In the genomic region with DNA sequence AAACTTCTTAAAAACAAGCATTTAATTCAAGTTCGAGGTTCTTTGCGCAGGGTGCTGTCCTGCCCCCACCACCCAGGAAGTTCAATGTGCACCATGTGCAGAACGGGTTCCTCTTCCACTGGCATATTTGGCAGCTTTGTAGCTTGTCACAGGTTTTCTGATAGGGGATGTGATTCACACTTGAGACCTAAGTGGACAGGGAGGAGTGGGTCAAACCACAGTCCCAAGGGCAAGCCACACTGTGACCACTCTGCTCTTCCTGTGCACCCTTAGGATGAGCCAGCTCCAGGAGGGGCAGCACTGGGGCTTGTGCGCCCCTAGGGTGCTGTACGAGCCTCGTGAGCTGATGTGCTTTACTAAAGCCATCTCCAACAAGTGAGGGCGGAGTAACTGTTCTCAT, we compare ENCODE assay signal across 22 cellular contexts.
DNase-seq lines count a peak whose midpoint lies in the region; ATAC-seq and TF ChIP-seq lines count a peak whose summit lies in the region.
"Had no signal": no experiment of that assay in that cellular context is flagged by ENCODE, and none has a peak within 500 bp of the region (broad histone marks: within the 10 kb centered on the region; RNA-seq: fewer than 3 reads in every experiment).

No MANE protein-coding gene starts in this region.

- no peaks in the 10 kb centered on the region for H3K9me2 ChIP-seq in Loucy (replicated peaks; ENCODE audit: low read depth, low read length)

- no peak for TF ChIP-seq CTCF in Loucy (conservative IDR thresholded peaks at IDR 0.05; ENCODE audit: low read length)

- H3F3A ChIP-seq in Loucy (ENCODE audit: low read depth) = peaks cover 24% of the 10 kb centered on the region

- H3K27me3 ChIP-seq in BLaER1 = no peaks in the 10 kb centered on the region
- H3K27me3 ChIP-seq in Loucy (ENCODE audit: insufficient read depth, low read length, poor library complexity, severe bottlenecking) = no peaks in the 10 kb centered on the region
- H3K27me3 ChIP-seq in HAP-1 (ENCODE audit: low read depth) = peaks cover 35% of the 10 kb centered on the region
- H3K27me3 ChIP-seq: hepatocyte had no signal

- H4K20me1 ChIP-seq in BLaER1 (no peaks in the 10 kb centered on the region), Loucy (ENCODE audit: insufficient read depth, low read length, poor library complexity, severe bottlenecking) (no peaks in the 10 kb centered on the region)

- no peaks in the 10 kb centered on the region for H3K36me3 ChIP-seq in BLaER1
- H3K36me3 ChIP-seq in Loucy (ENCODE audit: insufficient read depth, low read length) = no peaks in the 10 kb centered on the region
- H3K36me3 ChIP-seq in HAP-1 (replicated peaks) = no peaks in the 10 kb centered on the region

- peak overlapping the region; percentile 80 for H3K4me2 ChIP-seq in BLaER1
- H3K4me2 ChIP-seq in Loucy (ENCODE audit: low read depth, low read length, poor library complexity, severe bottlenecking) = peak overlapping the region; percentile 96
- H3K4me2 ChIP-seq: hepatocyte had no signal

- H3K4me3 ChIP-seq in BLaER1 (no peak overlapping the region), Loucy (ENCODE audit: low read length, poor library complexity, severe bottlenecking) (peak overlapping the region; percentile 67), HAP-1 (no peak overlapping the region)
- H3K4me3 ChIP-seq: hepatocyte had no signal

- no peak overlapping the region for H2AFZ ChIP-seq in Loucy (ENCODE audit: low read length)
- H2AFZ ChIP-seq: hepatocyte had no signal

- H3K4me1 ChIP-seq in BLaER1 (peaks cover 84% of the 10 kb centered on the region), Loucy (ENCODE audit: insufficient read depth, low read length, poor library complexity, severe bottlenecking) (peaks cover 86% of the 10 kb centered on the region), HAP-1 (no peaks in the 10 kb centered on the region)

- DNase-seq in globus pallidus (ENCODE audit: low spot score) = peak; percentile 11
- DNase-seq in midbrain (lab: John Stamatoyannopoulos, UW) = peak; percentile 8
- no peak for DNase-seq in activated CD8-positive, alpha-beta memory T cell treated with anti-CD3 and anti-CD28 coated beads, Interleukin-2, amount 50 U/mL, for 48 hours
- no peak for DNase-seq in HAP-1 (ENCODE audit: low spot score in 2 of 2)
- no peak for DNase-seq in SW480 (ENCODE audit: low spot score)
- DNase-seq: activated CD4-positive, CD25-positive, alpha-beta regulatory T cell treated with anti-CD3 and anti-CD28 coated beads, Interleukin-2, amount 50 U/mL, for 72 hours; activated CD8-positive, alpha-beta memory T cell treated with anti-CD3 and anti-CD28 coated beads, Interleukin-2, amount 10 ng/mL, durations not matched to agents 7 days and 5 days; activated effector memory CD4-positive, alpha-beta T cell treated with Interleukin-2 at 50 U/mL for 16 hours; Caco-2; central memory CD4-positive, alpha-beta T cell; effector CD4-positive, alpha-beta T cell; EL; H7; islet precursor cell; NCI-H187 treated with DMSO at 0.1 percent for 48 hours; nucleus accumbens; stimulated activated CD4-positive, alpha-beta T cell treated with anti-CD3 and anti-CD28 coated beads, Interleukin-2, amount 100 ng/mL, for 24 hours; T1000 had no signal

- in situ Hi-C loops in HAP-1 (cut with MboI; ENCODE audit: low sequenced_read_pairs) = no loop called here

- ATAC-seq in GM18867 (IDR thresholded peaks at IDR 0.05; ENCODE audit: unreplicated experiment) = no peak
- ATAC-seq: activated CD8-positive, alpha-beta memory T cell treated with anti-CD3 and anti-CD28 coated beads, Interleukin-2, amount 10 ng/mL, durations not matched to agents 7 days and 5 days had no signal

- no peaks in the 10 kb centered on the region for H3K9me3 ChIP-seq in BLaER1
- no peaks in the 10 kb centered on the region for H3K9me3 ChIP-seq in Loucy (ENCODE audit: insufficient read depth, low read depth, low read length)
- H3K9me3 ChIP-seq in HAP-1 = no peaks in the 10 kb centered on the region
- H3K9me3 ChIP-seq: Caco-2 had no signal

- H3K27ac ChIP-seq in BLaER1 = peak overlapping the region; percentile 43; the same call in 1 of the 2 replicates
- H3K27ac ChIP-seq: hepatocyte had no signal

- H3K9ac ChIP-seq in BLaER1 = no peak overlapping the region
- H3K9ac ChIP-seq in Loucy (ENCODE audit: low read depth, low read length, poor library complexity, severe bottlenecking) = peak overlapping the region; percentile 62

- H3K79me2 ChIP-seq in Loucy (ENCODE audit: insufficient read depth, low read length) = no peaks in the 10 kb centered on the region
- H3K79me2 ChIP-seq: hepatocyte had no signal

Comparison
In these comparisons a context has a peak if more than half of its experiments do, and no peak if none do; other contexts are left out.
1. DNase-seq: peak in globus pallidus (single experiment) and midbrain (single experiment); none in activated CD8-positive, alpha-beta memory T cell treated with anti-CD3 and anti-CD28 coated beads, Interleukin-2, amount 50 U/mL, for 48 hours (single experiment), HAP-1 (0 of 2) and SW480 (single experiment).